14 cellular contexts compared by ENCODE assay signal in genomic region chr3:134563614-134564013, GRCh38.
"Had no signal": no experiment of that assay in that cellular context is flagged by ENCODE, and none has a peak within 500 bp of the region (broad histone marks: within the 10 kb centered on the region; RNA-seq: fewer than 3 reads in every experiment).

No MANE protein-coding gene starts in this region.

- H3K9me3 ChIP-seq: adrenal gland, gastroesophageal sphincter, tibial artery, uterus had no signal

- H3K4me3 ChIP-seq: adrenal gland, gastroesophageal sphincter, tibial artery, uterus had no signal

- ATAC-seq: activated CD4-positive, alpha-beta T cell treated with anti-CD3 and anti-CD28 coated beads for 36 hours; gastroesophageal sphincter; natural killer cell treated with Interleukin-12 subunit alpha and Interleukin-12 subunit beta and Interleukin-15 and Interleukin-18, amount 100 ng/mL, for 72 hours; stimulated activated memory B cell treated with anti-CD40 and anti-IgM and Interleukin-4, amounts not matched to agents 10 μg/mL and 1 μg/mL and 100 μg/mL, for 72 hours; T-cell had no signal

- DNase-seq: activated CD4-positive, alpha-beta memory T cell treated with anti-CD3 and anti-CD28 coated beads, Interleukin-2, amount 10 ng/mL, durations not matched to agents 7 days and 5 days; activated CD4-positive, alpha-beta T cell treated with anti-CD3 and anti-CD28 coated beads for 36 hours; activated naive CD4-positive, alpha-beta T cell treated with anti-CD3 and anti-CD28 coated beads, Interleukin-2, amount 10 ng/mL, durations not matched to agents 7 days and 5 days; activated T-cell treated with anti-CD3 and anti-CD28 coated beads, Interleukin-2, amount 50 U/mL, for 24 hours; adrenal gland; occipital lobe; stimulated activated CD4-positive, alpha-beta T cell treated with anti-CD3 and anti-CD28 coated beads, Interleukin-2, amount 100 ng/mL, for 48 hours; T-cell; T-helper 9 cell; tibial artery; uterus had no signal

- H3K4me1 ChIP-seq: adrenal gland, gastroesophageal sphincter, tibial artery, uterus had no signal

- H3K36me3 ChIP-seq: adrenal gland, uterus had no signal

- H3K27ac ChIP-seq: adrenal gland, gastroesophageal sphincter, tibial artery, uterus had no signal

- H3K27me3 ChIP-seq: adrenal gland, gastroesophageal sphincter, tibial artery, uterus had no signal
